Comparison of ENCODE assay signal across 1 cellular context in the genomic region with DNA sequence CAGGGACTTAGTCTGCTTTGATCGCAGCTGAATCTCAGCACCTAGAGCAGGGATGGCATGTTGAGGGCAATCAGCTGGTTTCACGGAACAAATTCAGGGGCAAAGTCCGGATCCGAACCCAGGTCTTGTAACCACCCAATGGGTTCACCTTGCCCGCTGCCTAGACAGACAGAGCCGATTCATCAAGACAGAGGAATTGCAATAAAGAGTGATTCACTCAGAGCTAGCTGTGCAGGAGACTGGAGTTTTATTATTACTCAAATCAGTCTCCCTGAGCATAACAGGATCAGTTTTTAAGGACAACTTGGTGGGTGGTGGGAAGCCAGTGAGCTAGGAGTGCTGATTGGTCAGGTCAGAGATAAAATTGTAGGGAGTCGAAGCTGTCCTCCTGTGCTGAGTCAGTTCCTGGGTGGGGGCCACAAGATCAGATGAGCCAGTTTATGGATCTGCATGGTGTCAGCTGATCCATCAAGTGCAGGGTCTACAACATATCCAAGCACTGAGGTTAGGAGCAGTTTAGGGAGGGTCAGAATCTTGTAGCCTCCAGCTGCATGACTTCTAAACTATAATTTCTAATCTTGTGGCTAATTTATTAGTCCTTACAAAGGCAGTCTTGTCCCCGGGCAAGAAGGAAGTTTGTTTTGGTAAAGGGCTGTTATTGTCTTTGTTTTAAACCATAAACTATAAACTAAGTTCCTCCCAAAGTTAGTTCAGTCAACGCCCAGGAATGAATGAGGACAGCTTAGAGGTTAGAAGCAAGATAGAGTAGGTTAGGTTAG.
TF ChIP-seq lines count a peak whose summit lies in the region.

No MANE protein-coding gene starts in this region.

TF ChIP-seq in K562, 482 proteins besides CTCF, POLR2A, EP300 and RAD21 (continued from another document and continues in another):
- TF ChIP-seq CCAR2 (IDR thresholded peaks at IDR 0.05; ENCODE audit: low read depth, low read length) (no peak), KLF1 (tag; IDR thresholded peaks at IDR 0.05) (no peak), ZNF695 (CRISPR knock-in tag; IDR thresholded peaks at IDR 0.05) (no peak), KDM2B (CRISPR knock-in tag; IDR thresholded peaks at IDR 0.05) (no peak), SMAD1 (IDR thresholded peaks at IDR 0.05; ENCODE audit: low read depth, low read length, partially characterized antibody) (no peak), MIER1 (IDR thresholded peaks at IDR 0.05; ENCODE audit: low read depth) (no peak), CREB1 (IDR thresholded peaks at IDR 0.05) (no peak), CREB1 (CRISPR knock-in tag; IDR thresholded peaks at IDR 0.05) (no peak), ELF1 (tag; IDR thresholded peaks at IDR 0.05) (no peak), CBFA2T2 (conservative IDR thresholded peaks at IDR 0.05) (no peak), SPI1 (IDR thresholded peaks at IDR 0.05; ENCODE audit: borderline replicate concordance, low read depth, low read length) (no peak), ZNF586 (CRISPR knock-in tag; conservative IDR thresholded peaks at IDR 0.05) (no peak), ZNF830 (CRISPR knock-in tag; IDR thresholded peaks at IDR 0.05) (no peak), ZNF77 (CRISPR knock-in tag; IDR thresholded peaks at IDR 0.05) (no peak), ATF7 (IDR thresholded peaks at IDR 0.05) (0 out of 2 replicates have a peak, but pooled peaks have one; percentile 15), SRF (CRISPR knock-in tag; IDR thresholded peaks at IDR 0.05) (peak; percentile 4 to 20; a peak in 1 of 4 replicates), HNRNPL (IDR thresholded peaks at IDR 0.05; ENCODE audit: low read depth, low read length) (no peak), DMBX1 (CRISPR knock-in tag; IDR thresholded peaks at IDR 0.05; ENCODE audit: borderline replicate concordance) (no peak), ILF3 (IDR thresholded peaks at IDR 0.05; ENCODE audit: borderline replicate concordance) (no peak), ZNF263 (CRISPR knock-in tag; IDR thresholded peaks at IDR 0.05; ENCODE audit: borderline replicate concordance) (0 out of 2 replicates have a peak, but pooled peaks have one; percentile 22), PCBP2 (IDR thresholded peaks at IDR 0.05; ENCODE audit: low read depth, low read length, poor library complexity, severe bottlenecking) (no peak), CEBPG (CRISPR knock-in tag; IDR thresholded peaks at IDR 0.05) (no peak), CEBPG (tag; conservative IDR thresholded peaks at IDR 0.05 in 1 of 2, IDR thresholded peaks at IDR 0.05 in 1 of 2) (no peak), XRCC4 (IDR thresholded peaks at IDR 0.05; ENCODE audit: extremely low read depth, insufficient read depth, insufficient read length) (no peak), GTF2A2 (tag; IDR thresholded peaks at IDR 0.05) (no peak), ETV1 (tag; conservative IDR thresholded peaks at IDR 0.05; ENCODE audit: low read depth) (peak; percentile 76), EP400 (IDR thresholded peaks at IDR 0.05) (no peak), CREM (IDR thresholded peaks at IDR 0.05; ENCODE audit: low read depth) (no peak; the same call in 1 of the 2 replicates), U2AF1 (optimal IDR thresholded peaks at IDR 0.05; ENCODE audit: low read depth, low read length) (no peak), TAF7 (tag; IDR thresholded peaks at IDR 0.05) (no peak), STAT5A (IDR thresholded peaks at IDR 0.05; ENCODE audit: borderline replicate concordance, low read length) (no peak), TSC22D4 (tag; IDR thresholded peaks at IDR 0.05) (no peak), YY1 (IDR thresholded peaks at IDR 0.05; ENCODE audit: borderline replicate concordance in 1 of 3, control insufficient read depth in 1 of 3, extremely low read depth in 1 of 3, insufficient read depth in 3 of 3, insufficient read length in 1 of 3, insufficient replicate concordance in 2 of 3, low read depth in 1 of 3, low read length in 2 of 3) (no peak), PTBP1 (IDR thresholded peaks at IDR 0.05; ENCODE audit: low read depth, low read length) (no peak), CHD2 (IDR thresholded peaks at IDR 0.05; ENCODE audit: low read depth, low read length) (no peak), ZBTB7A (IDR thresholded peaks at IDR 0.05; ENCODE audit: borderline replicate concordance, control insufficient read depth, low read depth, low read length) (no peak), L3MBTL2 (IDR thresholded peaks at IDR 0.05) (peak; percentile 19; the same call in 1 of the 2 replicates), TARDBP (IDR thresholded peaks at IDR 0.05) (no peak), STAG1 (CRISPR knock-in tag; IDR thresholded peaks at IDR 0.05; ENCODE audit: borderline replicate concordance) (no peak), FOS (IDR thresholded peaks at IDR 0.05; ENCODE audit: extremely low read depth, insufficient read length) (no peak), HNRNPK (IDR thresholded peaks at IDR 0.05; ENCODE audit: low read depth, low read length, poor library complexity, severe bottlenecking) (no peak), THRAP3 (IDR thresholded peaks at IDR 0.05; ENCODE audit: borderline replicate concordance) (no peak), MCM7 (IDR thresholded peaks at IDR 0.05) (no peak), PTRF (tag; IDR thresholded peaks at IDR 0.05) (0 out of 2 replicates have a peak, but pooled peaks have one; percentile 5)
- TF ChIP-seq, protein P1, sequence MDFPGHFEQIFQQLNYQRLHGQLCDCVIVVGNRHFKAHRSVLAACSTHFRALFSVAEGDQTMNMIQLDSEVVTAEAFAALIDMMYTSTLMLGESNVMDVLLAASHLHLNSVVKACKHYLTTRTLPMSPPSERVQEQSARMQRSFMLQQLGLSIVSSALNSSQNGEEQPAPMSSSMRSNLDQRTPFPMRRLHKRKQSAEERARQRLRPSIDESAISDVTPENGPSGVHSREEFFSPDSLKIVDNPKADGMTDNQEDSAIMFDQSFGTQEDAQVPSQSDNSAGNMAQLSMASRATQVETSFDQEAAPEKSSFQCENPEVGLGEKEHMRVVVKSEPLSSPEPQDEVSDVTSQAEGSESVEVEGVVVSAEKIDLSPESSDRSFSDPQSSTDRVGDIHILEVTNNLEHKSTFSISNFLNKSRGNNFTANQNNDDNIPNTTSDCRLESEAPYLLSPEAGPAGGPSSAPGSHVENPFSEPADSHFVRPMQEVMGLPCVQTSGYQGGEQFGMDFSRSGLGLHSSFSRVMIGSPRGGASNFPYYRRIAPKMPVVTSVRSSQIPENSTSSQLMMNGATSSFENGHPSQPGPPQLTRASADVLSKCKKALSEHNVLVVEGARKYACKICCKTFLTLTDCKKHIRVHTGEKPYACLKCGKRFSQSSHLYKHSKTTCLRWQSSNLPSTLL (IDR thresholded peaks at IDR 0.05): peak; percentile 93
- TF ChIP-seq, protein P2, sequence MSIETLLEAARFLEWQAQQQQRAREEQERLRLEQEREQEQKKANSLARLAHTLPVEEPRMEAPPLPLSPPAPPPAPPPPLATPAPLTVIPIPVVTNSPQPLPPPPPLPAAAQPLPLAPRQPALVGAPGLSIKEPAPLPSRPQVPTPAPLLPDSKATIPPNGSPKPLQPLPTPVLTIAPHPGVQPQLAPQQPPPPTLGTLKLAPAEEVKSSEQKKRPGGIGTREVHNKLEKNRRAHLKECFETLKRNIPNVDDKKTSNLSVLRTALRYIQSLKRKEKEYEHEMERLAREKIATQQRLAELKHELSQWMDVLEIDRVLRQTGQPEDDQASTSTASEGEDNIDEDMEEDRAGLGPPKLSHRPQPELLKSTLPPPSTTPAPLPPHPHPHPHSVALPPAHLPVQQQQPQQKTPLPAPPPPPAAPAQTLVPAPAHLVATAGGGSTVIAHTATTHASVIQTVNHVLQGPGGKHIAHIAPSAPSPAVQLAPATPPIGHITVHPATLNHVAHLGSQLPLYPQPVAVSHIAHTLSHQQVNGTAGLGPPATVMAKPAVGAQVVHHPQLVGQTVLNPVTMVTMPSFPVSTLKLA (conservative IDR thresholded peaks at IDR 0.05): no peak
- TF ChIP-seq, protein P3, sequence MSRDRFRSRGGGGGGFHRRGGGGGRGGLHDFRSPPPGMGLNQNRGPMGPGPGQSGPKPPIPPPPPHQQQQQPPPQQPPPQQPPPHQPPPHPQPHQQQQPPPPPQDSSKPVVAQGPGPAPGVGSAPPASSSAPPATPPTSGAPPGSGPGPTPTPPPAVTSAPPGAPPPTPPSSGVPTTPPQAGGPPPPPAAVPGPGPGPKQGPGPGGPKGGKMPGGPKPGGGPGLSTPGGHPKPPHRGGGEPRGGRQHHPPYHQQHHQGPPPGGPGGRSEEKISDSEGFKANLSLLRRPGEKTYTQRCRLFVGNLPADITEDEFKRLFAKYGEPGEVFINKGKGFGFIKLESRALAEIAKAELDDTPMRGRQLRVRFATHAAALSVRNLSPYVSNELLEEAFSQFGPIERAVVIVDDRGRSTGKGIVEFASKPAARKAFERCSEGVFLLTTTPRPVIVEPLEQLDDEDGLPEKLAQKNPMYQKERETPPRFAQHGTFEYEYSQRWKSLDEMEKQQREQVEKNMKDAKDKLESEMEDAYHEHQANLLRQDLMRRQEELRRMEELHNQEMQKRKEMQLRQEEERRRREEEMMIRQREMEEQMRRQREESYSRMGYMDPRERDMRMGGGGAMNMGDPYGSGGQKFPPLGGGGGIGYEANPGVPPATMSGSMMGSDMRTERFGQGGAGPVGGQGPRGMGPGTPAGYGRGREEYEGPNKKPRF (IDR thresholded peaks at IDR 0.05; ENCODE audit: low read depth, low read length): no peak
- TF ChIP-seq, protein P4, sequence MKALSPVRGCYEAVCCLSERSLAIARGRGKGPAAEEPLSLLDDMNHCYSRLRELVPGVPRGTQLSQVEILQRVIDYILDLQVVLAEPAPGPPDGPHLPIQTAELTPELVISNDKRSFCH (CRISPR knock-in tag; IDR thresholded peaks at IDR 0.05): no peak
- TF ChIP-seq, protein P4 (tag; IDR thresholded peaks at IDR 0.05): no peak; the same call in 1 of the 2 replicates
- TF ChIP-seq, protein P5, sequence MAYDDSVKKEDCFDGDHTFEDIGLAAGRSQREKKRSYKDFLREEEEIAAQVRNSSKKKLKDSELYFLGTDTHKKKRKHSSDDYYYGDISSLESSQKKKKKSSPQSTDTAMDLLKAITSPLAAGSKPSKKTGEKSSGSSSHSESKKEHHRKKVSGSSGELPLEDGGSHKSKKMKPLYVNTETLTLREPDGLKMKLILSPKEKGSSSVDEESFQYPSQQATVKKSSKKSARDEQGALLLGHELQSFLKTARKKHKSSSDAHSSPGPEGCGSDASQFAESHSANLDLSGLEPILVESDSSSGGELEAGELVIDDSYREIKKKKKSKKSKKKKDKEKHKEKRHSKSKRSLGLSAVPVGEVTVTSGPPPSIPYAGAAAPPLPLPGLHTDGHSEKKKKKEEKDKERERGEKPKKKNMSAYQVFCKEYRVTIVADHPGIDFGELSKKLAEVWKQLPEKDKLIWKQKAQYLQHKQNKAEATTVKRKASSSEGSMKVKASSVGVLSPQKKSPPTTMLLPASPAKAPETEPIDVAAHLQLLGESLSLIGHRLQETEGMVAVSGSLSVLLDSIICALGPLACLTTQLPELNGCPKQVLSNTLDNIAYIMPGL (CRISPR knock-in tag; IDR thresholded peaks at IDR 0.05): no peak
- TF ChIP-seq, protein P6, sequence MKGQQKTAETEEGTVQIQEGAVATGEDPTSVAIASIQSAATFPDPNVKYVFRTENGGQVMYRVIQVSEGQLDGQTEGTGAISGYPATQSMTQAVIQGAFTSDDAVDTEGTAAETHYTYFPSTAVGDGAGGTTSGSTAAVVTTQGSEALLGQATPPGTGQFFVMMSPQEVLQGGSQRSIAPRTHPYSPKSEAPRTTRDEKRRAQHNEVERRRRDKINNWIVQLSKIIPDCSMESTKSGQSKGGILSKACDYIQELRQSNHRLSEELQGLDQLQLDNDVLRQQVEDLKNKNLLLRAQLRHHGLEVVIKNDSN (CRISPR knock-in tag; IDR thresholded peaks at IDR 0.05): no peak
- TF ChIP-seq, protein P7, sequence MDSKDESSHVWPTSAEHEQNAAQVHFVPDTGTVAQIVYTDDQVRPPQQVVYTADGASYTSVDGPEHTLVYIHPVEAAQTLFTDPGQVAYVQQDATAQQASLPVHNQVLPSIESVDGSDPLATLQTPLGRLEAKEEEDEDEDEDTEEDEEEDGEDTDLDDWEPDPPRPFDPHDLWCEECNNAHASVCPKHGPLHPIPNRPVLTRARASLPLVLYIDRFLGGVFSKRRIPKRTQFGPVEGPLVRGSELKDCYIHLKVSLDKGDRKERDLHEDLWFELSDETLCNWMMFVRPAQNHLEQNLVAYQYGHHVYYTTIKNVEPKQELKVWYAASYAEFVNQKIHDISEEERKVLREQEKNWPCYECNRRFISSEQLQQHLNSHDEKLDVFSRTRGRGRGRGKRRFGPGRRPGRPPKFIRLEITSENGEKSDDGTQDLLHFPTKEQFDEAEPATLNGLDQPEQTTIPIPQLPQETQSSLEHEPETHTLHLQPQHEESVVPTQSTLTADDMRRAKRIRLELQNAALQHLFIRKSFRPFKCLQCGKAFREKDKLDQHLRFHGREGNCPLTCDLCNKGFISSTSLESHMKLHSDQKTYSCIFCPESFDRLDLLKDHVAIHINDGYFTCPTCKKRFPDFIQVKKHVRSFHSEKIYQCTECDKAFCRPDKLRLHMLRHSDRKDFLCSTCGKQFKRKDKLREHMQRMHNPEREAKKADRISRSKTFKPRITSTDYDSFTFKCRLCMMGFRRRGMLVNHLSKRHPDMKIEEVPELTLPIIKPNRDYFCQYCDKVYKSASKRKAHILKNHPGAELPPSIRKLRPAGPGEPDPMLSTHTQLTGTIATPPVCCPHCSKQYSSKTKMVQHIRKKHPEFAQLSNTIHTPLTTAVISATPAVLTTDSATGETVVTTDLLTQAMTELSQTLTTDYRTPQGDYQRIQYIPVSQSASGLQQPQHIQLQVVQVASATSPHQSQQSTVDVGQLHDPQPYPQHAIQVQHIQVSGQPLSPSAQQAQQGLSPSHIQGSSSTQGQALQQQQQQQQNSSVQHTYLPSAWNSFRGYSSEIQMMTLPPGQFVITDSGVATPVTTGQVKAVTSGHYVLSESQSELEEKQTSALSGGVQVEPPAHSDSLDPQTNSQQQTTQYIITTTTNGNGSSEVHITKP (IDR thresholded peaks at IDR 0.05; ENCODE audit: partially characterized antibody): no peak
- TF ChIP-seq, protein P8, sequence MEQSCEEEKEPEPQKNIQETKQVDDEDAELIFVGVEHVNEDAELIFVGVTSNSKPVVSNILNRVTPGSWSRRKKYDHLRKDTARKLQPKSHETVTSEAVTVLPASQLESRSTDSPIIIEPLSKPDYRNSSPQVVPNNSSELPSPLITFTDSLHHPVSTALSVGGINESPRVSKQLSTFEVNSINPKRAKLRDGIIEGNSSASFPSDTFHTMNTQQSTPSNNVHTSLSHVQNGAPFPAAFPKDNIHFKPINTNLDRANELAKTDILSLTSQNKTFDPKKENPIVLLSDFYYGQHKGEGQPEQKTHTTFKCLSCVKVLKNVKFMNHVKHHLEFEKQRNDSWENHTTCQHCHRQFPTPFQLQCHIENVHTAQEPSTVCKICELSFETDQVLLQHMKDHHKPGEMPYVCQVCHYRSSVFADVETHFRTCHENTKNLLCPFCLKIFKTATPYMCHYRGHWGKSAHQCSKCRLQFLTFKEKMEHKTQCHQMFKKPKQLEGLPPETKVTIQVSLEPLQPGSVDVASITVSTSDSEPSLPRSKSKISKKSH (CRISPR knock-in tag; IDR thresholded peaks at IDR 0.05): no peak
